19 cellular contexts compared by ENCODE assay signal in genomic region chr7:44322631-44323363, GRCh38. TPM values are rescaled to one million over a fixed set of nuclear protein-coding genes. Genes with fewer than 3 reads are reported as not detected.
DNase-seq lines count a peak whose midpoint lies in the region; ATAC-seq, FAIRE-seq and TF ChIP-seq lines count a peak whose summit lies in the region.
"Had no signal": no experiment of that assay in that cellular context is flagged by ENCODE, and none has a peak within 500 bp of the region (broad histone marks: within the 10 kb centered on the region; RNA-seq: fewer than 3 reads in every experiment).

No MANE protein-coding gene starts in this region.

- DNase-seq in HepG2 (ENCODE audit: low spot score) (no peak), esophagus muscularis mucosa (ENCODE audit: extremely low spot score) (peak; percentile 89), mesothelial cell of epicardium (ENCODE audit: low spot score in 2 of 2, unreplicated experiment in 2 of 2) (no peak), aorta (no peak), PC-9 (no peak)
- DNase-seq in stimulated activated CD4-positive, alpha-beta T cell treated with anti-CD3 and anti-CD28 coated beads, Interleukin-2, amount 100 ng/mL, for 24 hours: no peak
- DNase-seq: activated CD4-positive, alpha-beta T cell treated with anti-CD3 and anti-CD28 coated beads for 4 hours; activated CD8-positive, alpha-beta memory T cell treated with anti-CD3 and anti-CD28 coated beads, Interleukin-2, amount 50 U/mL, for 4 hours; activated naive CD4-positive, alpha-beta T cell treated with anti-CD3 and anti-CD28 coated beads, Interleukin-2, amount 50 U/mL, for 16 hours; CD8-positive, alpha-beta memory T cell; effector CD8-positive, alpha-beta T cell; KG1; lower lobe of right lung; naive thymus-derived CD8-positive, alpha-beta T cell; NCI-H1436; T-helper 9 cell had no signal

- peak; percentile 36 to 40 for TF ChIP-seq RAD21 in liver (IDR thresholded peaks at IDR 0.05)
- TF ChIP-seq RAD21 in HepG2 (CRISPR knock-in tag; IDR thresholded peaks at IDR 0.05): no peak

- H3K27me3 Mint-ChIP-seq in mesothelial cell of epicardium (ENCODE audit: low read depth): peaks cover 72% of the 10 kb centered on the region

- H3K27me3 ChIP-seq in liver (ENCODE audit: control insufficient read depth in 4 of 4, insufficient read depth in 4 of 4, low read length in 3 of 4) (no peaks in the 10 kb centered on the region), HepG2 (ENCODE audit: control insufficient read depth in 1 of 2, insufficient read depth in 2 of 2, low read length in 2 of 2) (peaks cover 10 to 63% of the 10 kb centered on the region in 2 experiments), esophagus muscularis mucosa (peaks cover 0 to 43% (median 7%) of the 10 kb centered on the region in 4 donors), aorta (ENCODE audit: control insufficient read depth in 1 of 2, insufficient read depth in 2 of 2, low read length in 1 of 2) (no peaks in the 10 kb centered on the region), PC-9 (ENCODE audit: insufficient read depth, low read depth) (peaks cover 34% of the 10 kb centered on the region)

- no peak overlapping the region for H3K9ac ChIP-seq in liver (ENCODE audit: low read depth in 1 of 2, low read length in 2 of 2)
- H3K9ac ChIP-seq in HepG2 (ENCODE audit: insufficient read depth, low read depth, low read length): no peak overlapping the region

- H4K20me1 ChIP-seq in HepG2 (ENCODE audit: insufficient read depth, low read length) (no peaks in the 10 kb centered on the region), PC-9 (ENCODE audit: insufficient read depth) (no peaks in the 10 kb centered on the region)

- H3K27ac Mint-ChIP-seq in mesothelial cell of epicardium: no peak overlapping the region
- H3K27ac Mint-ChIP-seq: CD8-positive, alpha-beta memory T cell; naive thymus-derived CD8-positive, alpha-beta T cell had no signal

- no peak overlapping the region for H2AFZ ChIP-seq in HepG2 (ENCODE audit: low read length)
- no peak overlapping the region for H2AFZ ChIP-seq in PC-9

- TF ChIP-seq POLR2A in HepG2 (IDR thresholded peaks at IDR 0.05; ENCODE audit: insufficient read depth in 1 of 2, low read depth in 2 of 2, low read length in 2 of 2) (no peak), esophagus muscularis mucosa (IDR thresholded peaks at IDR 0.05; ENCODE audit: low read depth) (no peak)

- no peaks in the 10 kb centered on the region for H3F3A ChIP-seq in PC-9 (ENCODE audit: insufficient read depth, low read depth)

- peaks cover 9% of the 10 kb centered on the region for H3K4me1 Mint-ChIP-seq in mesothelial cell of epicardium

- no peaks in the 10 kb centered on the region for H3K36me3 Mint-ChIP-seq in mesothelial cell of epicardium

- H3K9me3 Mint-ChIP-seq in mesothelial cell of epicardium: no peaks in the 10 kb centered on the region
- H3K9me3 Mint-ChIP-seq: CD8-positive, alpha-beta memory T cell; naive thymus-derived CD8-positive, alpha-beta T cell had no signal

- no peak overlapping the region for H3K4me3 ChIP-seq in liver (ENCODE audit: low read depth in 1 of 3, low read length in 3 of 3)
- H3K4me3 ChIP-seq in HepG2 (replicated peaks in 1 of 3; ENCODE audit: insufficient read depth in 1 of 3, low read depth in 2 of 3, low read length in 3 of 3): no peak overlapping the region
- H3K4me3 ChIP-seq in esophagus muscularis mucosa: no peak overlapping the region
- H3K4me3 ChIP-seq in aorta (ENCODE audit: low read length in 2 of 2): no peak overlapping the region
- H3K4me3 ChIP-seq in PC-9: no peak overlapping the region
- H3K4me3 ChIP-seq: lower lobe of right lung, SJSA1 had no signal

- peak overlapping the region; percentile 64 for H3K4me3 Mint-ChIP-seq in mesothelial cell of epicardium

- H3K4me2 ChIP-seq in HepG2 (ENCODE audit: low read depth, low read length): no peak overlapping the region
- no peak overlapping the region for H3K4me2 ChIP-seq in PC-9

- no peaks in the 10 kb centered on the region for H3K9me2 ChIP-seq in PC-9 (ENCODE audit: insufficient read depth)

- H3K79me2 ChIP-seq in HepG2 (ENCODE audit: insufficient read depth, low read length) (no peaks in the 10 kb centered on the region), PC-9 (ENCODE audit: low read depth) (no peaks in the 10 kb centered on the region)

- POLR2A ChIA-PET in HepG2 (lab: Yijun Ruan, JAX) (no interaction called here), PC-9 (lab: Charles Lee; ENCODE audit: unreplicated experiment) (interaction anchor here (0.6 kb wide), 1 partner anchor 53 kb away, joined by 17 read pairs; no protein-coding TSS in a partner anchor)

- in situ Hi-C loops in HepG2 (cut with HindIII; ENCODE audit: extremely low pct_ligation_motif_present, low pct_unique_long_range_greater_than_20kb): no loop called here

- CTCF ChIA-PET in HepG2 (lab: Yijun Ruan, JAX; ENCODE audit: low intra/inter-chr PET ratio, low total read pairs): no interaction called here
- CTCF ChIA-PET in PC-9 (lab: Charles Lee): no interaction called here

- no peaks in the 10 kb centered on the region for H3K36me3 ChIP-seq in liver (ENCODE audit: control insufficient read depth in 4 of 4, insufficient read depth in 3 of 4, low read depth in 1 of 4, low read length in 3 of 4)
- H3K36me3 ChIP-seq in HepG2 (replicated peaks in 1 of 2; ENCODE audit: control insufficient read depth in 1 of 2, insufficient read depth in 2 of 2, low read length in 2 of 2): no peaks in the 10 kb centered on the region
- no peaks in the 10 kb centered on the region for H3K36me3 ChIP-seq in esophagus muscularis mucosa
- H3K36me3 ChIP-seq in aorta (ENCODE audit: control insufficient read depth in 1 of 2, insufficient read depth in 2 of 2, low read length in 1 of 2): no peaks in the 10 kb centered on the region
- H3K36me3 ChIP-seq in PC-9 (ENCODE audit: low read depth): no peaks in the 10 kb centered on the region
- H3K36me3 ChIP-seq: lower lobe of right lung, SJSA1 had no signal

- no TSS peak for BruUV-seq in HepG2 (replicated peaks; lab: Mats Ljungman, UMichigan)
- no TSS peak for BruUV-seq in PC-9 (replicated peaks; lab: Mats Ljungman, UMichigan)

- peak overlapping the region; percentile 69 to 83 for H3K27ac ChIP-seq in liver (ENCODE audit: low read depth in 1 of 2, low read length in 2 of 2)
- H3K27ac ChIP-seq in HepG2 (ENCODE audit: extremely low read length, insufficient read depth, low read length): no peak overlapping the region
- H3K27ac ChIP-seq in esophagus muscularis mucosa (replicated peaks in 1 of 4): no peak overlapping the region
- H3K27ac ChIP-seq in aorta (ENCODE audit: low read depth in 1 of 2, low read length in 2 of 2): no peak overlapping the region
- no peak overlapping the region for H3K27ac ChIP-seq in PC-9
- H3K27ac ChIP-seq: lower lobe of right lung, SJSA1 had no signal

- TF ChIP-seq CTCF in liver (IDR thresholded peaks at IDR 0.05; ENCODE audit: low read depth, low read length, missing input control): no peak
- no peak for TF ChIP-seq CTCF in HepG2 (CRISPR knock-in tag; IDR thresholded peaks at IDR 0.05)
- no peak for TF ChIP-seq CTCF in esophagus muscularis mucosa (IDR thresholded peaks at IDR 0.05)
- TF ChIP-seq CTCF in mesothelial cell of epicardium (IDR thresholded peaks at IDR 0.05; ENCODE audit: unreplicated experiment): no peak
- TF ChIP-seq CTCF in PC-9 (conservative IDR thresholded peaks at IDR 0.05): no peak

- TF ChIP-seq EP300 in HepG2 (IDR thresholded peaks at IDR 0.05; ENCODE audit: low read depth in 2 of 2, low read length in 2 of 2) (no peak), HepG2 (CRISPR knock-in tag; IDR thresholded peaks at IDR 0.05; ENCODE audit: borderline replicate concordance) (no peak), esophagus muscularis mucosa (IDR thresholded peaks at IDR 0.05) (no peak)

- H3K9me3 ChIP-seq in liver (ENCODE audit: control insufficient read depth in 4 of 4, low read length in 3 of 4): no peaks in the 10 kb centered on the region
- H3K9me3 ChIP-seq in HepG2 (ENCODE audit: low read length): no peaks in the 10 kb centered on the region
- no peaks in the 10 kb centered on the region for H3K9me3 ChIP-seq in esophagus muscularis mucosa
- H3K9me3 ChIP-seq in aorta (ENCODE audit: control insufficient read depth, low read length): no peaks in the 10 kb centered on the region
- H3K9me3 ChIP-seq in PC-9 (ENCODE audit: insufficient read depth, low read depth): no peaks in the 10 kb centered on the region
- H3K9me3 ChIP-seq: lower lobe of right lung, SJSA1 had no signal

- intact Hi-C loops in HepG2 (cut with micrococcal nuclease; ENCODE audit: unreplicated experiment): no loop called here
- intact Hi-C loops in esophagus muscularis mucosa (cut with DNase I): no loop called here
- intact Hi-C loops in aorta (cut with DNase I): no loop called here
- intact Hi-C loops in PC-9 (cut with micrococcal nuclease; ENCODE audit: unreplicated experiment): no loop called here

- H3K4me1 ChIP-seq in liver (ENCODE audit: control insufficient read depth in 4 of 4, insufficient read depth in 4 of 4, low read length in 3 of 4): peaks cover 20 to 49% (median 41%) of the 10 kb centered on the region in 4 donors
- no peaks in the 10 kb centered on the region for H3K4me1 ChIP-seq in HepG2 (ENCODE audit: insufficient read depth, low read length)
- H3K4me1 ChIP-seq in esophagus muscularis mucosa: peaks cover 10 to 19% (median 12%) of the 10 kb centered on the region in 4 donors
- no peaks in the 10 kb centered on the region for H3K4me1 ChIP-seq in aorta (ENCODE audit: control insufficient read depth in 1 of 2, insufficient read depth in 2 of 2, low read length in 2 of 2)
- no peaks in the 10 kb centered on the region for H3K4me1 ChIP-seq in PC-9 (replicated peaks; ENCODE audit: insufficient read depth)
- H3K4me1 ChIP-seq: lower lobe of right lung, SJSA1 had no signal

- no peak; the same call in 2 of the 3 replicates for ATAC-seq in HepG2
- ATAC-seq in aorta (ENCODE audit: low FRiP score): peak; percentile 30
- ATAC-seq in HG02884 (IDR thresholded peaks at IDR 0.05; ENCODE audit: unreplicated experiment): no peak
- ATAC-seq: lower lobe of right lung; naive thymus-derived CD8-positive, alpha-beta T cell had no signal

- 62% methylated on average over 17 of the region's 17 CpGs for WGBS in liver
- WGBS in HepG2 (ENCODE audit: low lambda C conversion rate): 30% methylated on average over 7 of the region's 17 CpGs
- WGBS in esophagus muscularis mucosa: 84% methylated on average over 8 of the region's 17 CpGs
- 86 to 87% methylated on average over 17 of the region's 17 CpGs for WGBS in aorta, 2 donors

- FAIRE-seq in HepG2 (lab: Jason Lieb, UNC): no peak

RNA-seq across cellular contexts. Expression of gene CAMK2B, which starts 2.6 kb away (rescaled TPM):
- total RNA-seq in liver (1 to 10 TPM in 1 of 2 donors, not detected in 1; 2.2 TPM), HepG2 (2016; rRNA removed; fragmentation: Illumina TruSeq; extraction: Trizol) (0.13 and 0.27 TPM in 2 replicates), esophagus muscularis mucosa (1 to 10 TPM in 3 of 4 donors, under 1 TPM in 1; 0.50 to 2.0 (median 1.2) TPM), mesothelial cell of epicardium (1.8 to 1.9 TPM (median 1.9 TPM) in 3 replicates), aorta (1 to 10 TPM; 2.4 to 4.4 TPM), PC-9 (2021) (0.13 and 0.15 TPM in 2 replicates)
- polyA plus RNA-seq in liver (1 to 10 TPM; 2.1 to 3.3 TPM), HepG2 (2011; rRNA removed) (0.20 and 0.48 TPM in 2 replicates), aorta (10 to 100 TPM in 1 of 2 donors, not detected in 1; 12.8 TPM)
- total RNA-seq in HepG2 (2016; cell fraction: cytosol; rRNA removed; fragmentation: Illumina TruSeq; extraction: Trizol; ENCODE audit: low read depth): not detected in 2 replicates
- 0.06 and 0.19 TPM in 2 replicates for total RNA-seq in HepG2 (2016; cell fraction: insoluble cytoplasmic fraction; rRNA removed; fragmentation: Illumina TruSeq; extraction: Trizol)
- total RNA-seq in HepG2 (2016; cell fraction: membrane; rRNA removed; fragmentation: Illumina TruSeq; extraction: Trizol): 0.21 TPM in 1 of 2 replicates, not detected in the other
- 0.09 TPM in 1 of 2 replicates, not detected in the other for total RNA-seq in HepG2 (2016; cell fraction: nucleus; rRNA removed; fragmentation: Illumina TruSeq; extraction: Trizol)
- polyA plus RNA-seq in HepG2 (2011; cell fraction: cytosol; rRNA removed): 0.09 and 0.39 TPM in 2 replicates
- 0.10 and 0.19 TPM in 2 replicates for polyA plus RNA-seq in HepG2 (2011; cell fraction: nucleus; rRNA removed)
- polyA plus RNA-seq in HepG2 (2012): 0.09 TPM in 1 of 2 replicates, not detected in the other
- polyA plus RNA-seq in HepG2 (2016; cell fraction: cytosol; fragmentation: Illumina TruSeq; extraction: Trizol; ENCODE audit: low read depth): 0.18 TPM in 1 of 2 replicates, not detected in the other
- polyA plus RNA-seq in HepG2 (2016; cell fraction: insoluble cytoplasmic fraction; fragmentation: Illumina TruSeq; extraction: Trizol; ENCODE audit: low read depth): 0.43 and 0.62 TPM in 2 replicates
- polyA plus RNA-seq in HepG2 (2016; cell fraction: membrane; fragmentation: Illumina TruSeq; extraction: Trizol; ENCODE audit: low read depth): 0.30 TPM in 1 of 2 replicates, not detected in the other
- not detected in 2 replicates for polyA plus RNA-seq in HepG2 (2016; cell fraction: nucleus; fragmentation: Illumina TruSeq; extraction: Trizol; ENCODE audit: insufficient read depth, low read depth)
- polyA minus RNA-seq in HepG2 (2011; rRNA and poly(A)+ RNA removed; ENCODE audit: low replicate concordance): 0.04 and 0.56 TPM in 2 replicates
- polyA minus RNA-seq in HepG2 (2011; cell fraction: cytosol; rRNA and poly(A)+ RNA removed): not detected in 2 replicates
- polyA minus RNA-seq in HepG2 (2011; cell fraction: nucleus; rRNA and poly(A)+ RNA removed): not detected in 2 replicates
- total RNA-seq: naive thymus-derived CD8-positive, alpha-beta T cell; SJSA1 had no signal
- polyA plus RNA-seq: CD8-positive, alpha-beta memory T cell; naive thymus-derived CD8-positive, alpha-beta T cell had no signal

Comparison
In these comparisons a context has a peak if more than half of its experiments do, and no peak if none do; other contexts are left out.
1. H3K27ac ChIP-seq: peak in liver (2 of 2); none in HepG2 (single experiment), esophagus muscularis mucosa (0 of 4), aorta (0 of 2) and PC-9 (single experiment).